ENCODE assay signal across 25 cellular contexts in genomic region chr2:23066701-23067100, GRCh38.
"Had no signal": no experiment of that assay in that cellular context is flagged by ENCODE, and none has a peak within 500 bp of the region (broad histone marks: within the 10 kb centered on the region; RNA-seq: fewer than 3 reads in every experiment).

No MANE protein-coding gene starts in this region.

- H3K27ac ChIP-seq: colonic mucosa, epithelial cell of prostate, esophagus squamous epithelium, gastrocnemius medialis, heart right ventricle, left ventricle myocardium inferior, lower lobe of right lung had no signal

- H3K27me3 ChIP-seq: colonic mucosa, esophagus squamous epithelium, gastrocnemius medialis had no signal

- H3K4me3 ChIP-seq: colonic mucosa, esophagus squamous epithelium, gastrocnemius medialis, heart right ventricle, left ventricle myocardium inferior, lower lobe of right lung, mucosa of descending colon had no signal

- FAIRE-seq: endometrium, islet of Langerhans, keratinocyte had no signal

- DNase-seq: colonic mucosa; cortex of kidney; effector CD8-positive, alpha-beta T cell; effector memory CD8-positive, alpha-beta T cell; endodermal cell; erythroblast; esophagus squamous epithelium; foreskin fibroblast; foreskin melanocyte; gastrocnemius medialis; glutamatergic neuron; head of caudate nucleus; heart right ventricle; hippocampal formation; left cardiac atrium; left ventricle myocardium inferior; lower lobe of right lung; mesenchymal stem cell; mucosa of descending colon; naive B cell had no signal

- H3K4me1 ChIP-seq: colonic mucosa, esophagus squamous epithelium, gastrocnemius medialis, heart right ventricle, left ventricle myocardium inferior, lower lobe of right lung had no signal

- H3K9me3 ChIP-seq: colonic mucosa, esophagus squamous epithelium, gastrocnemius medialis, heart right ventricle, left ventricle myocardium inferior, lower lobe of right lung, mucosa of descending colon had no signal

- H3K36me3 ChIP-seq: colonic mucosa, esophagus squamous epithelium, gastrocnemius medialis, heart right ventricle, left ventricle myocardium inferior, lower lobe of right lung had no signal

- ATAC-seq: effector memory CD8-positive, alpha-beta T cell; esophagus mucosa; gastrocnemius medialis; heart right ventricle; left cardiac atrium; mucosa of descending colon had no signal
